Comparison of ENCODE assay signal across 13 cellular contexts in genomic region chrX:152896450-152896849, GRCh38. TPM values are rescaled to one million over a fixed set of nuclear protein-coding genes. Genes with fewer than 3 reads are reported as not detected.
DNase-seq lines count a peak whose midpoint lies in the region; TF ChIP-seq lines count a peak whose summit lies in the region.
"Had no signal": no experiment of that assay in that cellular context is flagged by ENCODE, and none has a peak within 500 bp of the region (broad histone marks: within the 10 kb centered on the region; RNA-seq: fewer than 3 reads in every experiment).

No MANE protein-coding gene starts in this region.

- H3K79me2 ChIP-seq in mammary epithelial cell (ENCODE audit: insufficient read depth, low read length) (no peaks in the 10 kb centered on the region), mesendoderm (ENCODE audit: control insufficient read depth, insufficient read depth, low read length) (no peaks in the 10 kb centered on the region)

- no peak for TF ChIP-seq CTCF in MCF 10A (IDR thresholded peaks at IDR 0.05; ENCODE audit: unreplicated experiment)
- no peak for TF ChIP-seq CTCF in mammary epithelial cell (conservative IDR thresholded peaks at IDR 0.05 in 1 of 2, IDR thresholded peaks at IDR 0.05 in 1 of 2; ENCODE audit: extremely low read depth in 1 of 2, insufficient read depth in 1 of 2, low read depth in 1 of 2, low read length in 2 of 2)
- TF ChIP-seq CTCF in foreskin fibroblast (IDR thresholded peaks at IDR 0.05; ENCODE audit: low read depth, low read length) = no peak
- TF ChIP-seq CTCF in type B pancreatic cell (conservative IDR thresholded peaks at IDR 0.05) = no peak
- TF ChIP-seq CTCF in testis (IDR thresholded peaks at IDR 0.05) = no peak

- no peak overlapping the region for H2AK5ac ChIP-seq in mesendoderm (ENCODE audit: low read length)

- no peak overlapping the region for H4K8ac ChIP-seq in mesendoderm (ENCODE audit: low read depth, low read length)

- DNase-seq in MCF 10A (ENCODE audit: unreplicated experiment) = no peak
- DNase-seq in mammary epithelial cell = no peak
- peak; percentile 63 to 73 for DNase-seq in SW 1271 (lab: John Stamatoyannopoulos, UW)
- peak; percentile 49 to 66 for DNase-seq in foreskin fibroblast
- DNase-seq in type B pancreatic cell (ENCODE audit: extremely low spot score, unreplicated experiment) = no peak
- DNase-seq in activated T-helper 2 cell treated with anti-CD3 and anti-CD28 coated beads, Interferon-gamma antibody, Interleukin-2, Interleukin-4, amounts not matched to agents 10 μg/mL and 5 μg/mL and 100 μg/mL, durations not matched to agents 14 hours and 24 hours and 36 hours (ENCODE audit: low spot score) = no peak
- DNase-seq in mesendoderm = no peak
- DNase-seq in testis = no peak
- DNase-seq: ACHN; activated CD8-positive, alpha-beta T cell treated with anti-CD3 and anti-CD28 coated beads for 36 hours; NCI-H1105 treated with DMSO at 0.1 percent for 48 hours; NCI-H446; stimulated activated CD8-positive, alpha-beta memory T cell treated with anti-CD3 and anti-CD28 coated beads, Interleukin-4, amount 100 ng/mL, for 48 hours had no signal

- H3K4ac ChIP-seq in mesendoderm (ENCODE audit: low read depth, low read length) = no peak overlapping the region

- H3K9ac ChIP-seq in mammary epithelial cell (ENCODE audit: insufficient read depth, low read length) (no peak overlapping the region), mesendoderm (ENCODE audit: low read length) (no peak overlapping the region)

- H3K27ac ChIP-seq in mammary epithelial cell (ENCODE audit: insufficient read depth, low read depth, low read length) (no peak overlapping the region), mesendoderm (ENCODE audit: low read depth, low read length) (no peak overlapping the region), testis (no peak overlapping the region)

- dilution Hi-C loops in mammary epithelial cell (cut with HindIII; ENCODE audit: low sequenced_read_pairs) = no loop called here

- no peaks in the 10 kb centered on the region for H4K20me1 ChIP-seq in mammary epithelial cell (ENCODE audit: insufficient read depth, low read length)

- H3K4me1 Mint-ChIP-seq in MCF 10A (ENCODE audit: insufficient read depth, unreplicated experiment) (peaks cover 13% of the 10 kb centered on the region), type B pancreatic cell (ENCODE audit: unreplicated experiment) (peaks cover 5% of the 10 kb centered on the region)
- H3K4me1 Mint-ChIP-seq in activated T-helper 2 cell treated with anti-CD3 and anti-CD28 coated beads, Interferon-gamma antibody, Interleukin-2, Interleukin-4, amounts not matched to agents 10 μg/mL and 5 μg/mL and 100 μg/mL, durations not matched to agents 14 hours and 24 hours and 36 hours (ENCODE audit: low read depth) = no peaks in the 10 kb centered on the region

- no peak overlapping the region for H2AFZ ChIP-seq in mammary epithelial cell (ENCODE audit: low read depth, low read length)

- H3K4me2 ChIP-seq in mammary epithelial cell (ENCODE audit: insufficient read depth, low read depth, low read length) (no peak overlapping the region), mesendoderm (ENCODE audit: low read length) (no peak overlapping the region)

- H3K79me1 ChIP-seq in mesendoderm (ENCODE audit: low read length) = no peaks in the 10 kb centered on the region

- H3K27me3 Mint-ChIP-seq in MCF 10A (ENCODE audit: insufficient read depth, unreplicated experiment) (peaks cover 2% of the 10 kb centered on the region), type B pancreatic cell (no peaks in the 10 kb centered on the region)
- peaks cover 18% of the 10 kb centered on the region for H3K27me3 Mint-ChIP-seq in activated T-helper 2 cell treated with anti-CD3 and anti-CD28 coated beads, Interferon-gamma antibody, Interleukin-2, Interleukin-4, amounts not matched to agents 10 μg/mL and 5 μg/mL and 100 μg/mL, durations not matched to agents 14 hours and 24 hours and 36 hours (ENCODE audit: low read depth)

- 58% methylated on average over 8 of the region's 8 CpGs for WGBS in mammary epithelial cell (ENCODE audit: low coverage, missing lambda C conversion rate)
- WGBS in mesendoderm (ENCODE audit: extremely low coverage, insufficient coverage, low lambda C conversion rate) = no CpG with 5 or more reads among the region's 8 CpGs
- WGBS in testis, 2 donors = 75 to 100% methylated on average over 5 to 8 of the region's 8 CpGs

- H3K9me3 Mint-ChIP-seq in MCF 10A (ENCODE audit: unreplicated experiment) (no peaks in the 10 kb centered on the region), type B pancreatic cell (no peaks in the 10 kb centered on the region)
- no peaks in the 10 kb centered on the region for H3K9me3 Mint-ChIP-seq in activated T-helper 2 cell treated with anti-CD3 and anti-CD28 coated beads, Interferon-gamma antibody, Interleukin-2, Interleukin-4, amounts not matched to agents 10 μg/mL and 5 μg/mL and 100 μg/mL, durations not matched to agents 14 hours and 24 hours and 36 hours
- H3K9me3 Mint-ChIP-seq: activated CD8-positive, alpha-beta T cell treated with anti-CD3 and anti-CD28 coated beads for 36 hours had no signal

- H3K36me3 ChIP-seq in mammary epithelial cell (ENCODE audit: insufficient read depth, low read length) (no peaks in the 10 kb centered on the region), mesendoderm (ENCODE audit: control insufficient read depth, insufficient read depth, low read length) (no peaks in the 10 kb centered on the region), testis (ENCODE audit: low read depth, missing control alignments) (no peaks in the 10 kb centered on the region)

- H3K56ac ChIP-seq in mesendoderm (ENCODE audit: low read length) = no peak overlapping the region

- no peak overlapping the region for H3K4me3 ChIP-seq in mammary epithelial cell (replicated peaks in 1 of 3; ENCODE audit: insufficient read depth in 1 of 3, low read depth in 2 of 3, low read length in 3 of 3)
- no peak overlapping the region for H3K4me3 ChIP-seq in foreskin fibroblast (ENCODE audit: low read depth in 1 of 2, low read length in 2 of 2)
- H3K4me3 ChIP-seq in mesendoderm (ENCODE audit: low read length) = no peak overlapping the region
- H3K4me3 ChIP-seq in testis = no peak overlapping the region

- in situ Hi-C loops in mammary epithelial cell (cut with MboI; ENCODE audit: low sequenced_read_pairs in 2 of 2) = no loop called here

- no peak overlapping the region for H2BK120ac ChIP-seq in mesendoderm (ENCODE audit: low read depth, low read length)

- CTCF ChIA-PET in MCF 10A (lab: Yijun Ruan, JAX) (interaction anchor here (0.6 kb wide), 1 partner anchor 17 kb away, joined by 3 read pairs; no protein-coding TSS in a partner anchor), mammary epithelial cell (lab: Charles Lee; ENCODE audit: low non-redundant PET) (no interaction called here)

- H3K36me3 Mint-ChIP-seq in MCF 10A (ENCODE audit: insufficient read depth, unreplicated experiment) = no peaks in the 10 kb centered on the region
- H3K36me3 Mint-ChIP-seq in type B pancreatic cell = no peaks in the 10 kb centered on the region
- H3K36me3 Mint-ChIP-seq in activated T-helper 2 cell treated with anti-CD3 and anti-CD28 coated beads, Interferon-gamma antibody, Interleukin-2, Interleukin-4, amounts not matched to agents 10 μg/mL and 5 μg/mL and 100 μg/mL, durations not matched to agents 14 hours and 24 hours and 36 hours (ENCODE audit: low read depth) = no peaks in the 10 kb centered on the region

- no peak overlapping the region for H2BK15ac ChIP-seq in mesendoderm (replicated peaks; ENCODE audit: low read depth)

- peaks cover 45% of the 10 kb centered on the region for H3K4me1 ChIP-seq in mammary epithelial cell (ENCODE audit: insufficient read depth, low read length)
- peaks cover 3% of the 10 kb centered on the region for H3K4me1 ChIP-seq in mesendoderm (ENCODE audit: control insufficient read depth, low read depth, low read length)
- no peaks in the 10 kb centered on the region for H3K4me1 ChIP-seq in testis

- H3K9me3 ChIP-seq in mammary epithelial cell (replicated peaks; ENCODE audit: insufficient read depth, low read length) (no peaks in the 10 kb centered on the region), testis (no peaks in the 10 kb centered on the region)

- BruUV-seq in MCF 10A (replicated peaks; lab: Mats Ljungman, UMichigan) (no TSS peak), mammary epithelial cell (replicated peaks; lab: Mats Ljungman, UMichigan) (no TSS peak)

- H3K27me3 ChIP-seq in mammary epithelial cell (ENCODE audit: insufficient read depth, low read length) (no peaks in the 10 kb centered on the region), mesendoderm (ENCODE audit: insufficient read depth, low read length, poor library complexity) (no peaks in the 10 kb centered on the region), testis (no peaks in the 10 kb centered on the region)

- H4K5ac ChIP-seq in mesendoderm (ENCODE audit: low read length) = no peak overlapping the region

- no peak for TF ChIP-seq POLR2A in testis (IDR thresholded peaks at IDR 0.05)

- H3K4me3 Mint-ChIP-seq in MCF 10A (ENCODE audit: unreplicated experiment) = peak overlapping the region; percentile 29
- peak overlapping the region; percentile 80 for H3K4me3 Mint-ChIP-seq in type B pancreatic cell
- no peak overlapping the region for H3K4me3 Mint-ChIP-seq in activated T-helper 2 cell treated with anti-CD3 and anti-CD28 coated beads, Interferon-gamma antibody, Interleukin-2, Interleukin-4, amounts not matched to agents 10 μg/mL and 5 μg/mL and 100 μg/mL, durations not matched to agents 14 hours and 24 hours and 36 hours (ENCODE audit: low read depth)
- H3K4me3 Mint-ChIP-seq: activated CD8-positive, alpha-beta T cell treated with anti-CD3 and anti-CD28 coated beads for 36 hours had no signal

- H2BK5ac ChIP-seq in mesendoderm (ENCODE audit: low read length) = no peak overlapping the region

- intact Hi-C loops in MCF 10A (cut with micrococcal nuclease) (no loop called here), mammary epithelial cell (cut with micrococcal nuclease) (loop anchor here (1.0 kb wide), 1 partner anchor 17 kb away; no protein-coding TSS in a partner anchor), testis (cut with DNase I; ENCODE audit: low total_unique reads) (no loop called here)
- intact Hi-C loops in activated T-helper 2 cell treated with anti-CD3 and anti-CD28 coated beads, Interferon-gamma antibody, Interleukin-2, Interleukin-4, amounts not matched to agents 10 μg/mL and 5 μg/mL and 100 μg/mL, durations not matched to agents 14 hours and 24 hours and 36 hours (cut with micrococcal nuclease) = no loop called here

- no peak overlapping the region for H3K18ac ChIP-seq in mesendoderm (ENCODE audit: low read length)

- no peak overlapping the region for H3K23ac ChIP-seq in mesendoderm (ENCODE audit: low read length)

- H3K27ac Mint-ChIP-seq in MCF 10A (ENCODE audit: low read depth, unreplicated experiment) (no peak overlapping the region), type B pancreatic cell (peak overlapping the region; percentile 92)
- no peak overlapping the region for H3K27ac Mint-ChIP-seq in activated T-helper 2 cell treated with anti-CD3 and anti-CD28 coated beads, Interferon-gamma antibody, Interleukin-2, Interleukin-4, amounts not matched to agents 10 μg/mL and 5 μg/mL and 100 μg/mL, durations not matched to agents 14 hours and 24 hours and 36 hours
- H3K27ac Mint-ChIP-seq: activated CD8-positive, alpha-beta T cell treated with anti-CD3 and anti-CD28 coated beads for 36 hours had no signal

- POLR2A ChIA-PET in MCF 10A (lab: Yijun Ruan, JAX) = interaction anchor here (1.5 to 1.9 kb wide), 2 partner anchors 13 to 17 kb away, joined by 3 to 9 read pairs; no protein-coding TSS in a partner anchor

RNA-seq across cellular contexts. Expression of gene ZNF185, which starts 1.4 kb away (rescaled TPM):
- total RNA-seq in MCF 10A (2022) = 14.2 and 17.8 TPM in 2 replicates
- 10 to 100 TPM; 35.2 to 46.6 TPM for total RNA-seq in mammary epithelial cell
- 30.2 TPM for polyA plus RNA-seq in mammary epithelial cell
- 31.5 TPM for polyA minus RNA-seq in mammary epithelial cell
- total RNA-seq in type B pancreatic cell (ENCODE audit: low replicate concordance) = 45.4 and 99.1 TPM in 2 replicates
- 0.68 and 0.83 TPM in 2 replicates for total RNA-seq in activated T-helper 2 cell treated with anti-CD3 and anti-CD28 coated beads, Interferon-gamma antibody, Interleukin-2, Interleukin-4, amounts not matched to agents 10 μg/mL and 5 μg/mL and 100 μg/mL, durations not matched to agents 14 hours and 24 hours and 36 hours
- polyA plus RNA-seq in mesendoderm (2013, experiment 1 of 2) = 4.5 TPM
- 4.4 TPM for polyA plus RNA-seq in mesendoderm (2013, experiment 2 of 2)
- total RNA-seq in testis = 1 to 10 TPM; 5.9 to 6.9 TPM
- 11.1 TPM for polyA plus RNA-seq in testis (ENCODE audit: insufficient read depth, low read depth, low replicate concordance)

Comparison
In these comparisons a context has a peak if more than half of its experiments do, and no peak if none do; other contexts are left out.
1. DNase-seq: peak in SW 1271 (2 of 2) and foreskin fibroblast (2 of 2); none in MCF 10A (single experiment), mammary epithelial cell (single experiment), type B pancreatic cell (single experiment), activated T-helper 2 cell treated with anti-CD3 and anti-CD28 coated beads, Interferon-gamma antibody, Interleukin-2, Interleukin-4, amounts not matched to agents 10 μg/mL and 5 μg/mL and 100 μg/mL, durations not matched to agents 14 hours and 24 hours and 36 hours (single experiment), mesendoderm (single experiment) and testis (single experiment).